17 cellular contexts compared by ENCODE assay signal in the genomic region with DNA sequence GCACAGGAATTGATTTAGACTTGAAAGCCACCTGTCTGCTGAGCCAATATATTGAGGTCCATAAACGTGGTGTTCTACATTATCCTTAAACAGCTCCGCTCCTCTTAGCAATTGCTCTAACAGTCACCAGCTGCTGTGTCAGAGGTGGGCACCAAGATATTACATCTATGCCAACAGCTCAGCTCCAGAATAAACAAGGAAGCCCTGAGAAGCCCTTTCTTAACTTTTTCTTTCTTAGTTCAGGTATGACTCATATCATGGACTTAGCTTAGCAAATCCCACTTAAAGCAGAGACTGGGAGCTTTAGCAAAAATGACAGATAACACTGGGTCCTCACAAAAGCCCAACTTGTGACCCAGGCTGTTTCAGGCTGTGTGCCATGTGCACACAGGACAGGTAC.
A peak's percentile ranks its signal among the peaks of the same experiment; 100 is the strongest.
DNase-seq lines count a peak whose midpoint lies in the region; ATAC-seq and TF ChIP-seq lines count a peak whose summit lies in the region.
"Had no signal": no experiment of that assay in that cellular context is flagged by ENCODE, and none has a peak within 500 bp of the region (broad histone marks: within the 10 kb centered on the region; RNA-seq: fewer than 3 reads in every experiment).

No MANE protein-coding gene starts in this region.

- H3K4me2 ChIP-seq in HCT116 (ENCODE audit: low read length): no peak overlapping the region

- TF ChIP-seq POLR2A in HCT116 (IDR thresholded peaks at IDR 0.05; ENCODE audit: borderline replicate concordance, extremely low read depth, insufficient read depth, insufficient read length): no peak

- no peak overlapping the region for H2AFZ ChIP-seq in HCT116 (ENCODE audit: low read depth, low read length, poor library complexity, severe bottlenecking)

- no TSS peak for BruUV-seq in HCT116 (replicated peaks; lab: Mats Ljungman, UMichigan)

- no peaks in the 10 kb centered on the region for H3K9me2 ChIP-seq in HCT116 (ENCODE audit: insufficient read depth)

- POLR2A ChIA-PET in HCT116 (lab: Charles Lee): interaction anchor here (1.1 kb wide), 1 partner anchor 10 kb away, joined by 3 read pairs; no protein-coding TSS in a partner anchor

- RAD21 ChIA-PET in HCT116 (lab: Charles Lee; ENCODE audit: low non-redundant PET in 1 of 2, low total read pairs in 2 of 2, uncharacterized antibody in 2 of 2, unreplicated experiment in 2 of 2): no interaction called here

- no peak overlapping the region for H3K9ac ChIP-seq in HCT116 (ENCODE audit: low read length)
- H3K9ac ChIP-seq in adipocyte (ENCODE audit: low read length): no peak overlapping the region

- H3K4me1 ChIP-seq in HCT116 (ENCODE audit: control insufficient read depth in 1 of 2, insufficient read depth in 2 of 2, low read length in 2 of 2) (peaks cover 4 to 9% of the 10 kb centered on the region in 2 experiments; a peak in 3 of 4 replicates), adipocyte (ENCODE audit: control insufficient read depth, insufficient read depth, low read length) (peaks cover 15% of the 10 kb centered on the region), upper lobe of right lung (no peaks in the 10 kb centered on the region)
- H3K4me1 ChIP-seq: body of pancreas, transverse colon had no signal

- no peaks in the 10 kb centered on the region for H3K79me2 ChIP-seq in HCT116 (ENCODE audit: insufficient read depth, low read length)

- ATAC-seq in HCT116 (no peak), upper lobe of right lung (no peak)
- ATAC-seq: body of pancreas, Panc1, T-cell had no signal

- no peak for TF ChIP-seq CTCF in HCT116 (IDR thresholded peaks at IDR 0.05 in 2 of 3, conservative IDR thresholded peaks at IDR 0.05 in 1 of 3; ENCODE audit: borderline replicate concordance in 1 of 3, insufficient read depth in 1 of 3, low read depth in 2 of 3, low read length in 2 of 3)
- TF ChIP-seq CTCF in fibroblast of pulmonary artery (IDR thresholded peaks at IDR 0.05; ENCODE audit: low read length, missing control alignments): no peak
- no peak for TF ChIP-seq CTCF in upper lobe of right lung (IDR thresholded peaks at IDR 0.05)

- H3K4me3 ChIP-seq in HCT116 (replicated peaks in 1 of 2; ENCODE audit: low read depth in 1 of 2, low read length in 2 of 2): no peak overlapping the region
- H3K4me3 ChIP-seq in adipocyte (ENCODE audit: low read length): no peak overlapping the region
- no peak overlapping the region for H3K4me3 ChIP-seq in fibroblast of pulmonary artery (replicated peaks; ENCODE audit: low read depth, low read length)
- H3K4me3 ChIP-seq in upper lobe of right lung: no peak overlapping the region
- H3K4me3 ChIP-seq: body of pancreas, transverse colon had no signal

- H3K36me3 ChIP-seq in HCT116 (ENCODE audit: control insufficient read depth in 1 of 2, insufficient read depth in 2 of 2, low read length in 2 of 2) (no peaks in the 10 kb centered on the region), adipocyte (ENCODE audit: control insufficient read depth, insufficient read depth, low read length, severe bottlenecking) (no peaks in the 10 kb centered on the region), upper lobe of right lung (no peaks in the 10 kb centered on the region)
- H3K36me3 ChIP-seq: transverse colon had no signal

- TF ChIP-seq RAD21 in HCT116 (IDR thresholded peaks at IDR 0.05; ENCODE audit: low read depth): no peak

- H3K27ac ChIP-seq in HCT116 (ENCODE audit: low read depth, low read length) (peak overlapping the region; percentile 28; the same call in 1 of the 2 replicates), upper lobe of right lung (no peak overlapping the region)
- H3K27ac ChIP-seq: body of pancreas, transverse colon had no signal

- H3K9me3 ChIP-seq in HCT116 (ENCODE audit: control insufficient read depth in 1 of 2, insufficient read depth in 1 of 2, low read depth in 1 of 2, low read length in 2 of 2) (no peaks in the 10 kb centered on the region), adipocyte (ENCODE audit: control insufficient read depth, low read length) (no peaks in the 10 kb centered on the region), upper lobe of right lung (no peaks in the 10 kb centered on the region)
- H3K9me3 ChIP-seq: body of pancreas, transverse colon had no signal

- DNase-seq in HCT116 (ENCODE audit: low read depth, low spot score) (no peak), adipocyte (ENCODE audit: low read depth) (peak; percentile 55), fibroblast of pulmonary artery (ENCODE audit: low read depth) (peak; percentile 34), stromal cell of bone marrow (ENCODE audit: low read depth) (peak; percentile 38), inferior parietal cortex (ENCODE audit: extremely low spot score) (no peak), NCI-H1436 treated with DMSO at 0.1 percent for 48 hours (lab: John Stamatoyannopoulos, UW) (no peak), mucosa of gallbladder (ENCODE audit: low spot score) (no peak), upper lobe of right lung (no peak)
- DNase-seq: activated B cell treated with CpG ODN at 0.5 μM for 24 hours, body of pancreas, immature natural killer cell, MM.1S, NCI-H2029, nucleus accumbens, T-cell, transverse colon had no signal

- no peaks in the 10 kb centered on the region; the same call in 1 of the 2 replicates for H4K20me1 ChIP-seq in HCT116 (ENCODE audit: insufficient read depth)

- intact Hi-C loops in HCT116 (cut with micrococcal nuclease) (no loop called here), upper lobe of right lung (cut with DNase I) (no loop called here)

- H3K27me3 ChIP-seq in HCT116 (ENCODE audit: insufficient read depth, low read length): no peaks in the 10 kb centered on the region
- H3K27me3 ChIP-seq in adipocyte (replicated peaks; ENCODE audit: control insufficient read depth, insufficient read depth, low read length): no peaks in the 10 kb centered on the region
- H3K27me3 ChIP-seq in upper lobe of right lung: no peaks in the 10 kb centered on the region
- H3K27me3 ChIP-seq: body of pancreas, transverse colon had no signal

- CTCF ChIA-PET in HCT116 (lab: Charles Lee): no interaction called here

TF ChIP-seq in HCT116, 20 proteins besides CTCF, POLR2A, EP300 and RAD21:
- TF ChIP-seq EZH2phosphoT487 (IDR thresholded peaks at IDR 0.05; ENCODE audit: borderline replicate concordance) (no peak), YY1 (IDR thresholded peaks at IDR 0.05; ENCODE audit: extremely low read depth, insufficient replicate concordance, low read depth, low read length) (no peak), CBX3 (IDR thresholded peaks at IDR 0.05; ENCODE audit: low read depth) (0 out of 2 replicates have a peak, but pooled peaks have one; percentile 8), FOSL1 (IDR thresholded peaks at IDR 0.05; ENCODE audit: low read depth) (peak; percentile 20; the same call in 1 of the 2 replicates), JUND (IDR thresholded peaks at IDR 0.05) (peak; percentile 33; the same call in 1 of the 2 replicates)
TF ChIP-seq in HCT116: peak in this region for 3.

Comparison
In these comparisons a context has a peak if more than half of its experiments do, and no peak if none do; other contexts are left out.
1. DNase-seq: peak in adipocyte (single experiment), fibroblast of pulmonary artery (single experiment) and stromal cell of bone marrow (single experiment); none in HCT116 (single experiment), inferior parietal cortex (single experiment), NCI-H1436 treated with DMSO at 0.1 percent for 48 hours (single experiment), mucosa of gallbladder (single experiment) and upper lobe of right lung (single experiment).